In genomic region chr20:56411759-56412472, GRCh38 we compare ENCODE assay signal across 7 cellular contexts. TPM values are rescaled to one million over a fixed set of nuclear protein-coding genes. Genes with fewer than 3 reads are reported as not detected.
A peak's percentile ranks its signal among the peaks of the same experiment; 100 is the strongest.
DNase-seq lines count a peak whose midpoint lies in the region; ATAC-seq lines count a peak whose summit lies in the region.

CASS4 (plus strand) TSS chr20:56412260; CDS start chr20:56412459, 199 bp downstream.

- DNase-seq in activated naive CD8-positive, alpha-beta T cell treated with anti-CD3 and anti-CD28 coated beads, Interleukin-2, amount 10 ng/mL, durations not matched to agents 7 days and 5 days: peak; percentile 53
- DNase-seq in NCI-H1092 (lab: John Stamatoyannopoulos, UW) (no peak), NCI-H69 (lab: John Stamatoyannopoulos, UW) (no peak)

- H3K4me3 Mint-ChIP-seq in activated naive CD8-positive, alpha-beta T cell treated with anti-CD3 and anti-CD28 coated beads, Interleukin-2, amount 10 ng/mL, durations not matched to agents 7 days and 5 days: peak within 1 kb of the TSS; percentile 95

- H3K27me3 Mint-ChIP-seq in activated naive CD8-positive, alpha-beta T cell treated with anti-CD3 and anti-CD28 coated beads, Interleukin-2, amount 10 ng/mL, durations not matched to agents 7 days and 5 days: no peaks in the 10 kb centered on the region

- POLR2A ChIA-PET in activated naive CD8-positive, alpha-beta T cell treated with anti-CD3 and anti-CD28 coated beads, Interleukin-2, amount 10 ng/mL, durations not matched to agents 7 days and 5 days (lab: Charles Lee): interaction anchor here (0.8 to 3.5 kb wide), 13 partner anchors 10 to 57 kb away, joined by 3 to 49 read pairs (median 6); partner anchors contain the start of genes AURKA, CSTF1 and RTF2

- H3K4me3 ChIP-seq in thymus (ENCODE audit: low read length): peak within 1 kb of the TSS; percentile 54

- peak within 1 kb of the TSS; percentile 98 for H3K27ac Mint-ChIP-seq in activated naive CD8-positive, alpha-beta T cell treated with anti-CD3 and anti-CD28 coated beads, Interleukin-2, amount 10 ng/mL, durations not matched to agents 7 days and 5 days

- H3K27ac ChIP-seq in layer of hippocampus (ENCODE audit: low read depth, low read length) (peak within 1 kb of the TSS; percentile 23), thymus (ENCODE audit: low read depth) (peak within 1 kb of the TSS; percentile 88)

- peaks cover 47% of the 10 kb centered on the region for H3K4me1 Mint-ChIP-seq in activated naive CD8-positive, alpha-beta T cell treated with anti-CD3 and anti-CD28 coated beads, Interleukin-2, amount 10 ng/mL, durations not matched to agents 7 days and 5 days

- no peaks in the 10 kb centered on the region for H3K9me3 ChIP-seq in thymus (ENCODE audit: control insufficient read depth)

- peaks cover 8% of the 10 kb centered on the region for H3K4me1 ChIP-seq in thymus (ENCODE audit: control insufficient read depth, insufficient read depth, low read length)

- ATAC-seq in GM19351 (IDR thresholded peaks at IDR 0.05; ENCODE audit: unreplicated experiment) (peak; percentile 80), HG03571 (IDR thresholded peaks at IDR 0.05; ENCODE audit: unreplicated experiment) (peak; percentile 67)
- peak; percentile 79 for ATAC-seq in activated naive CD8-positive, alpha-beta T cell treated with anti-CD3 and anti-CD28 coated beads, Interleukin-2, amount 10 ng/mL, durations not matched to agents 7 days and 5 days (ENCODE audit: low read depth)

- H3K27me3 ChIP-seq in layer of hippocampus (ENCODE audit: control insufficient read depth, insufficient read depth, low read length) (no peaks in the 10 kb centered on the region), thymus (ENCODE audit: control insufficient read depth, insufficient read depth) (no peaks in the 10 kb centered on the region)

- peaks cover 43% of the 10 kb centered on the region for H3K36me3 Mint-ChIP-seq in activated naive CD8-positive, alpha-beta T cell treated with anti-CD3 and anti-CD28 coated beads, Interleukin-2, amount 10 ng/mL, durations not matched to agents 7 days and 5 days

- H3K9me3 Mint-ChIP-seq in activated naive CD8-positive, alpha-beta T cell treated with anti-CD3 and anti-CD28 coated beads, Interleukin-2, amount 10 ng/mL, durations not matched to agents 7 days and 5 days: no peaks in the 10 kb centered on the region

- peaks cover 14% of the 10 kb centered on the region for H3K36me3 ChIP-seq in thymus (ENCODE audit: control insufficient read depth, insufficient read depth)

- 7% methylated on average over 10 of the region's 10 CpGs for WGBS in thymus

RNA-seq across cellular contexts. Expression of gene CASS4, which starts in this region (rescaled TPM):
- total RNA-seq in activated naive CD8-positive, alpha-beta T cell treated with anti-CD3 and anti-CD28 coated beads, Interleukin-2, amount 10 ng/mL, durations not matched to agents 7 days and 5 days: 10 to 100 TPM; 14.2 to 18.7 TPM
- polyA plus RNA-seq in thymus: 3.7 TPM
